Comparison of ENCODE assay signal across 11 cellular contexts in genomic region chr6:115495184-115495583, GRCh38.
"Had no signal": no experiment of that assay in that cellular context is flagged by ENCODE, and none has a peak within 500 bp of the region (broad histone marks: within the 10 kb centered on the region; RNA-seq: fewer than 3 reads in every experiment).

No MANE protein-coding gene starts in this region.

- H3K4me3 ChIP-seq: GM23248, GM23338, HAP-1 had no signal

- H3K4me1 ChIP-seq: HAP-1 had no signal

- H3K9me3 ChIP-seq: HAP-1 had no signal

- FAIRE-seq: H1, H54 had no signal

- H3K9ac ChIP-seq: GM23248 had no signal

- H3K36me3 ChIP-seq: HAP-1 had no signal

- DNase-seq: GM23248, GOT3, H7, H9, HCEC 1CT, HFFc6 had no signal

- H2AFZ ChIP-seq: GM23248, GM23338 had no signal

- H3K27ac ChIP-seq: GM23248 had no signal

- ATAC-seq: GM23338, HCT116 had no signal

- H3K4me2 ChIP-seq: GM23338 had no signal
